8 cellular contexts compared by ENCODE assay signal in genomic region chr5:154190652-154191304, GRCh38. TPM values are rescaled to one million over a fixed set of nuclear protein-coding genes. Genes with fewer than 3 reads are reported as not detected.
DNase-seq lines count a peak whose midpoint lies in the region; ATAC-seq, FAIRE-seq and TF ChIP-seq lines count a peak whose summit lies in the region.

Gene GALNT10 (plus strand): TSS chr5:154190733. CDS start chr5:154190867, 134 bp downstream.

- peak within 1 kb of the TSS; percentile 96 for H3K4me2 ChIP-seq in GM12878 (ENCODE audit: control insufficient read depth, insufficient read depth)

- in situ Hi-C loops in GM12878 (cut with MboI), result no loop called here

- no TSS peak for BruUV-seq in GM12878 (replicated peaks; lab: Mats Ljungman, UMichigan)

- peak; percentile 84 for TF ChIP-seq POLR2A in GM12878 (IDR thresholded peaks at IDR 0.05; ENCODE audit: low read depth, low read length)

- peaks cover 0 to 5% of the 10 kb centered on the region in 2 experiments; a peak in 1 of 4 replicates for H3K36me3 ChIP-seq in GM12878 (ENCODE audit: control insufficient read depth in 2 of 2, insufficient read depth in 2 of 2, low read length in 1 of 2)

- RAD21 ChIA-PET in GM12878 (lab: Charles Lee; ENCODE audit: unreplicated experiment), result interaction anchor here (0.7 to 6.4 kb wide), 14 partner anchors 10 to 258 kb away, joined by 3 to 51 read pairs (median 4); no protein-coding TSS in a partner anchor

- no peak for TF ChIP-seq EP300 in GM12878 (IDR thresholded peaks at IDR 0.05; ENCODE audit: borderline replicate concordance in 1 of 2, control insufficient read depth in 1 of 2, low read depth in 2 of 2, low read length in 2 of 2)

- H4K20me1 ChIP-seq in GM12878 (ENCODE audit: control insufficient read depth, insufficient read depth), result no peaks in the 10 kb centered on the region; the same call in 1 of the 2 replicates

- H3K27ac ChIP-seq in GM12878 (ENCODE audit: control insufficient read depth, insufficient read depth), result peak within 1 kb of the TSS; percentile 68

- peak within 1 kb of the TSS; percentile 52 for H2AFZ ChIP-seq in GM12878 (ENCODE audit: control insufficient read depth, low read depth, low read length)

- WGBS in GM12878 (ENCODE audit: insufficient coverage, insufficient replicate concordance, low lambda C conversion rate, missing lambda C conversion rate), result 2% methylated on average over 30 of the region's 72 CpGs

- POLR2A ChIA-PET in GM12878 (lab: Charles Lee), result interaction anchor here (0.6 to 6.2 kb wide), 6 partner anchors 11 to 214 kb away, joined by 3 to 51 read pairs (median 6); partner anchors contain the start of genes FAM114A2 and MFAP3

- SMC1A ChIA-PET in GM12878 (lab: Charles Lee; ENCODE audit: uncharacterized antibody, unreplicated experiment), result interaction anchor here (0.7 to 8.4 kb wide), 13 partner anchors 8 to 214 kb away, joined by 3 to 97 read pairs (median 10); no protein-coding TSS in a partner anchor

- H3K4me1 ChIP-seq in GM12878 (ENCODE audit: control insufficient read depth, insufficient read depth, low read length), result peaks cover 8% of the 10 kb centered on the region

- CTCF ChIA-PET in GM12878 (lab: Yijun Ruan, JAX), result interaction anchor here (0.6 to 7.2 kb wide), 16 partner anchors 9 to 216 kb away, joined by 3 to 71 read pairs (median 7); no protein-coding TSS in a partner anchor

- H3K79me2 ChIP-seq in GM12878 (ENCODE audit: control insufficient read depth, insufficient read depth, low read length), result peaks cover 37% of the 10 kb centered on the region

- peak within 1 kb of the TSS; percentile 84 for H3K9ac ChIP-seq in GM12878 (ENCODE audit: control insufficient read depth, insufficient read depth, low read length)

- ATAC-seq in GM19395 (IDR thresholded peaks at IDR 0.05; ENCODE audit: unreplicated experiment) (peak; percentile 68), HG03442 (IDR thresholded peaks at IDR 0.05; ENCODE audit: unreplicated experiment) (peak; percentile 66), GM12878 (peak; percentile 53)

- no peak; a peak in 1 of 6 replicates for TF ChIP-seq CTCF in GM12878 (IDR thresholded peaks at IDR 0.05 in 2 of 3, conservative IDR thresholded peaks at IDR 0.05 in 1 of 3; ENCODE audit: control insufficient read depth in 2 of 3, extremely low read depth in 1 of 3, insufficient read depth in 1 of 3, low read depth in 3 of 3, low read length in 3 of 3)

- no peak for FAIRE-seq in GM12878 (lab: Jason Lieb, UNC)

- no peak for TF ChIP-seq RAD21 in GM12878 (IDR thresholded peaks at IDR 0.05; ENCODE audit: insufficient read depth, low read depth, low read length)

- H3K4me3 ChIP-seq in GM12878, result peak within 1 kb of the TSS; percentile 98

- DNase-seq in ELF-1 (ENCODE audit: low read depth, low spot score), result peak; percentile 27
- DNase-seq in SIG-M5 treated with dmso at 0.1 percent for 504 hours (lab: John Stamatoyannopoulos, UW; ENCODE audit: unreplicated experiment), result peak; percentile 49
- no peak for DNase-seq in GM12878 (ENCODE audit: low read depth, low spot score)
- peak; percentile 56 to 67 for DNase-seq in hippocampal formation (lab: John Stamatoyannopoulos, UW)
- DNase-seq in putamen (ENCODE audit: low spot score), result peak; percentile 65
- no peak for DNase-seq in cerebellar nuclear complex (lab: John Stamatoyannopoulos, UW)

- no peaks in the 10 kb centered on the region for H3K9me3 ChIP-seq in GM12878 (replicated peaks; ENCODE audit: control insufficient read depth, insufficient read depth, low read length)

- peaks cover 0 to 4% of the 10 kb centered on the region in 2 experiments; a peak in 1 of 4 replicates for H3K27me3 ChIP-seq in GM12878 (replicated peaks in 1 of 2; ENCODE audit: control insufficient read depth in 2 of 2, insufficient read depth in 2 of 2, low read length in 1 of 2)

- intact Hi-C loops in GM12878 (cut with micrococcal nuclease; ENCODE audit: unreplicated experiment), result loop anchor here (2.0 to 5.0 kb wide), 3 partner anchors 37 to 194 kb away; no protein-coding TSS in a partner anchor

TF ChIP-seq in GM12878, 131 proteins besides CTCF, POLR2A, EP300 and RAD21 (continues in another document):
- TF ChIP-seq ZSCAN29 (IDR thresholded peaks at IDR 0.05), result 0 out of 2 replicates have a peak, but pooled peaks have one; percentile 2
- TF ChIP-seq BCL3 (IDR thresholded peaks at IDR 0.05; ENCODE audit: borderline replicate concordance, insufficient read depth, low read depth, low read length, poor library complexity, severe bottlenecking), result peak; percentile 18
- peak; percentile 78; the same call in 1 of the 2 replicates for TF ChIP-seq SMARCA5 (IDR thresholded peaks at IDR 0.05)
- peak; percentile 50; the same call in 1 of the 2 replicates for TF ChIP-seq REST (IDR thresholded peaks at IDR 0.05; ENCODE audit: low read depth, low read length)
- TF ChIP-seq SUZ12 (IDR thresholded peaks at IDR 0.05; ENCODE audit: unreplicated experiment), result no peak
- TF ChIP-seq POLR2AphosphoS5 (IDR thresholded peaks at IDR 0.05; ENCODE audit: low read length), result peak; percentile 77; the same call in 1 of the 2 replicates
- no peak for TF ChIP-seq YY1 (IDR thresholded peaks at IDR 0.05; ENCODE audit: low read depth, low read length)
- 0 out of 4 replicates have a peak, but pooled peaks of 1 of the 2 experiments have one; percentile 32 for TF ChIP-seq SRF (IDR thresholded peaks at IDR 0.05; ENCODE audit: low read depth in 2 of 2, low read length in 2 of 2)
- peak in 1 of 2 experiments; percentile 69; a peak in 1 of 3 replicates for TF ChIP-seq EGR1 (IDR thresholded peaks at IDR 0.05; ENCODE audit: borderline replicate concordance in 1 of 2, low read depth in 2 of 2, low read length in 2 of 2)
- peak; percentile 38; the same call in 1 of the 3 replicates for TF ChIP-seq POU2F2 (IDR thresholded peaks at IDR 0.05; ENCODE audit: borderline replicate concordance, low read depth, low read length)
- no peak for TF ChIP-seq STAT3 (IDR thresholded peaks at IDR 0.05; ENCODE audit: low read depth, low read length)
- peak; percentile 98 for TF ChIP-seq TAF1 (IDR thresholded peaks at IDR 0.05; ENCODE audit: borderline replicate concordance, low read depth, low read length)

RNA-seq across cellular contexts. Expression of gene GALNT10, which starts in this region (rescaled TPM):
- total RNA-seq in GM12878 (2013; cell fraction: nucleolus; rRNA removed), result 33.0 and 34.5 TPM in 2 replicates
- 18.1 and 18.6 TPM in 2 replicates for total RNA-seq in GM12878 (2014; rRNA removed)
- 15.3 and 15.5 TPM in 2 replicates for total RNA-seq in GM12878 (2014; rRNA removed; fragmentation: Illumina TruSeq; extraction: Trizol)
- 26.0 and 27.9 TPM in 2 replicates for total RNA-seq in GM12878 (2021)
- polyA plus RNA-seq in GM12878 (2011; ENCODE audit: low read depth), result 14.5 TPM
- 21.2 and 27.6 TPM in 2 replicates for polyA plus RNA-seq in GM12878 (2011; rRNA removed)
- 13.9 and 16.9 TPM in 2 replicates for polyA plus RNA-seq in GM12878 (2011; cell fraction: cytosol; rRNA removed)
- polyA plus RNA-seq in GM12878 (2011; cell fraction: nucleus; rRNA removed), result 19.5 and 23.5 TPM in 2 replicates
- polyA plus RNA-seq in GM12878 (2012), result 18.7 and 18.9 TPM in 2 replicates
- polyA plus RNA-seq in GM12878 (2014; fragmentation: Illumina TruSeq; extraction: Trizol), result 24.9 and 35.4 TPM in 2 replicates
- 1 to 10 TPM; 4.5 to 4.8 TPM for polyA plus RNA-seq in GM12878 (2014; fragmentation: Nextera tagmentation; extraction: Ambion mirVana)
- polyA plus RNA-seq in GM12878 (2014; rRNA removed), result 14.9 and 15.7 TPM in 2 replicates
- polyA plus RNA-seq in GM12878 (2016; fragmentation: Nextera tagmentation; extraction: Ambion mirVana), result 10 to 100 TPM in 1 of 2 experiments, 1 to 10 TPM in 1; 3.9 to 11.5 TPM
- polyA minus RNA-seq in GM12878 (2011; rRNA and poly(A)+ RNA removed), result 41.3 and 55.4 TPM in 2 replicates
- polyA minus RNA-seq in GM12878 (2011; cell fraction: cytosol; rRNA and poly(A)+ RNA removed), result 6.8 and 8.8 TPM in 2 replicates
- 10.9 and 19.5 TPM in 2 replicates for polyA minus RNA-seq in GM12878 (2011; cell fraction: nucleus; rRNA and poly(A)+ RNA removed)

Comparison
In these comparisons a context has a peak if more than half of its experiments do, and no peak if none do; other contexts are left out.
1. DNase-seq: peak in ELF-1 (single experiment), SIG-M5 treated with dmso at 0.1 percent for 504 hours (single experiment), hippocampal formation (2 of 2) and putamen (single experiment); none in GM12878 (single experiment) and cerebellar nuclear complex (0 of 2).
2. Peak in every context shown above with its lines, with median percentiles within 50 percentile points of each other: ATAC-seq.